2 cellular contexts compared by ENCODE assay signal in genomic region chr7:23473848-23474097, GRCh38.
TF ChIP-seq lines count a peak whose summit lies in the region.

No MANE protein-coding gene starts in this region.

TF ChIP-seq in GM12878, 131 proteins besides CTCF, POLR2A, EP300 and RAD21 (continued from another document and continues in another):
- TF ChIP-seq NBN (IDR thresholded peaks at IDR 0.05) (no peak), SUPT20H (IDR thresholded peaks at IDR 0.05; ENCODE audit: borderline replicate concordance, control insufficient read depth, low read depth, low read length) (no peak), HDGF (IDR thresholded peaks at IDR 0.05) (no peak), PAX5 (IDR thresholded peaks at IDR 0.05; ENCODE audit: borderline replicate concordance, low read depth, low read length) (no peak), PRDM15 (CRISPR knock-in tag; IDR thresholded peaks at IDR 0.05) (no peak), CREB1 (IDR thresholded peaks at IDR 0.05; ENCODE audit: low read depth) (0 out of 2 replicates have a peak, but pooled peaks have one; percentile 5), CBX3 (IDR thresholded peaks at IDR 0.05; ENCODE audit: borderline replicate concordance, low read depth) (no peak), RBBP5 (conservative IDR thresholded peaks at IDR 0.05) (no peak), ZBTB4 (CRISPR knock-in tag; IDR thresholded peaks at IDR 0.05) (no peak), NR2F1 (conservative IDR thresholded peaks at IDR 0.05) (no peak), ZNF24 (IDR thresholded peaks at IDR 0.05) (0 out of 2 replicates have a peak, but pooled peaks have one; percentile 36), MEF2B (IDR thresholded peaks at IDR 0.05; ENCODE audit: partially characterized antibody, poor library complexity, severe bottlenecking) (no peak), KLF5 (IDR thresholded peaks at IDR 0.05; ENCODE audit: partially characterized antibody) (no peak), FOXK2 (IDR thresholded peaks at IDR 0.05) (no peak), USF2 (IDR thresholded peaks at IDR 0.05; ENCODE audit: borderline replicate concordance, low read depth, low read length) (no peak), SP1 (IDR thresholded peaks at IDR 0.05; ENCODE audit: low read depth, low read length) (no peak), ATF3 (IDR thresholded peaks at IDR 0.05; ENCODE audit: borderline replicate concordance, extremely low read depth, low read depth, low read length) (no peak), NR2C1 (IDR thresholded peaks at IDR 0.05) (no peak), IRF4 (IDR thresholded peaks at IDR 0.05; ENCODE audit: low read depth, low read length) (no peak), TARDBP (IDR thresholded peaks at IDR 0.05; ENCODE audit: borderline replicate concordance) (no peak), NKRF (conservative IDR thresholded peaks at IDR 0.05) (0 out of 2 replicates have a peak, but pooled peaks have one; percentile 27)

TF ChIP-seq in neural cell, 6 proteins besides CTCF, POLR2A, EP300 and RAD21 (continued from another document):
- no peak for TF ChIP-seq REST (IDR thresholded peaks at IDR 0.05; ENCODE audit: borderline replicate concordance)
- no peak for TF ChIP-seq EZH2 (IDR thresholded peaks at IDR 0.05; ENCODE audit: borderline replicate concordance, insufficient read depth, low read length, poor library complexity, severe bottlenecking)
- TF ChIP-seq POLR2AphosphoS5 (IDR thresholded peaks at IDR 0.05): no peak
TF ChIP-seq in neural cell: peak in this region for 0.
